In genomic region chr2:142347751-142348150, GRCh38 we compare ENCODE assay signal across 22 cellular contexts.
A peak's percentile ranks its signal among the peaks of the same experiment; 100 is the strongest.
DNase-seq lines count a peak whose midpoint lies in the region; ATAC-seq, FAIRE-seq and TF ChIP-seq lines count a peak whose summit lies in the region.
"Had no signal": no experiment of that assay in that cellular context is flagged by ENCODE, and none has a peak within 500 bp of the region (broad histone marks: within the 10 kb centered on the region; RNA-seq: fewer than 3 reads in every experiment).

No MANE protein-coding gene starts in this region.

- ATAC-seq in HG03457 (IDR thresholded peaks at IDR 0.05; ENCODE audit: unreplicated experiment) = no peak
- ATAC-seq: HCT116 had no signal

- intact Hi-C loops in cardiac septum (cut with DNase I) = no loop called here

- DNase-seq in D721Med (ENCODE audit: insufficient read length, low spot score) (no peak), HCEC 1CT (peak; percentile 12), NCI-H69 (lab: John Stamatoyannopoulos, UW) (peak; percentile 1), epithelial cell of esophagus (ENCODE audit: low read depth) (peak; percentile 59), cardiac septum (ENCODE audit: low spot score) (no peak), hypothalamus (lab: John Stamatoyannopoulos, UW) (no peak), T1000 (lab: John Stamatoyannopoulos, UW) (no peak)
- DNase-seq: CD4-positive, CD25-positive, alpha-beta regulatory T cell; DMS53; GOT3; NCI-H1092 treated with DMSO at 0.1 percent for 48 hours; NCI-H1436 treated with DMSO at 0.1 percent for 48 hours; NCI-H187 treated with DMSO at 0.1 percent for 48 hours; NK-92 treated with Interleukin-12 subunit alpha and Interleukin-12 subunit beta, amount 100 ng/mL, for 24 hours; PC-9; Right ventricle myocardium superior had no signal

- peak; percentile 69 for FAIRE-seq in D721Med (lab: Jason Lieb, UNC)
- FAIRE-seq: A204.1, G401.6 had no signal

- no peak overlapping the region for H3K4me3 ChIP-seq in epithelial cell of esophagus (ENCODE audit: low read length)
- H3K4me3 ChIP-seq: BLaER1, PC-9, SJSA1 had no signal

- no peak for TF ChIP-seq CTCF in D721Med (IDR thresholded peaks at IDR 0.05; ENCODE audit: insufficient read depth, missing control alignments)
- no peak for TF ChIP-seq CTCF in epithelial cell of esophagus (IDR thresholded peaks at IDR 0.05; ENCODE audit: insufficient read depth, low read depth, low read length, missing control alignments)

Comparison
In these comparisons a context has a peak if more than half of its experiments do, and no peak if none do; other contexts are left out.
1. DNase-seq: peak in HCEC 1CT (single experiment), NCI-H69 (single experiment) and epithelial cell of esophagus (single experiment); none in D721Med (single experiment), cardiac septum (single experiment), hypothalamus (0 of 51) and T1000 (single experiment).